8 cellular contexts compared by ENCODE assay signal in the genomic region with DNA sequence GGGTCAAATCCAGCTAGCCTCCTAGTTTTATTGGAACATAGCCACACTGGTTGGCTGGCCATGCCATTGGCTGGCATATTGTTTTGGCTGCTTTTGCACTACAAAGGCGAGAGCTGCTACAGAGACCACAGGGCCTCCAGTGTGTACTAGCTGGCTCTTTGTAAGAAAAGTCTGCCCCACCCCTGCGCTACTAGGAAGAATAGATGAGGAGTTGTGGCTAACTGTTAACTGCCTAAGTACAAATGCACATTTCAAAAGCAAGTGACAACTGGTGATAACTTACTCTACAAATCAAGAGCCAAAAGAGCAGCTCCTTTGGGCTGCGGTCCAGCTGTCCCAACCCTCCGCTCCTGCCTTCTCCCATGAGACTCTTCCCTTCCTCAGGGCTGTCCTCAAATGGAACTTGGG.
A peak's percentile ranks its signal among the peaks of the same experiment; 100 is the strongest.
DNase-seq lines count a peak whose midpoint lies in the region; ATAC-seq lines count a peak whose summit lies in the region.

No MANE protein-coding gene starts in this region.

- H3K27me3 ChIP-seq in iPS-20b (ENCODE audit: insufficient read depth, low read length) (no peaks in the 10 kb centered on the region), MG63 (no peaks in the 10 kb centered on the region)

- peak overlapping the region; percentile 97 for H3K4me3 Mint-ChIP-seq in activated T-helper 17 cell treated with anti-CD3 and anti-CD28 coated beads, Interleukin-2, amount 50 U/mL, for 72 hours
- H3K4me3 Mint-ChIP-seq in stimulated activated naive B cell treated with anti-CD40 and anti-IgM and Interleukin-4, amounts not matched to agents 10 μg/mL and 1 μg/mL and 100 μg/mL, for 72 hours = peak overlapping the region; percentile 45 to 58

- peak; percentile 5 to 63 for DNase-seq in NCI-H446 (lab: John Stamatoyannopoulos, UW)
- DNase-seq in stimulated activated naive B cell treated with anti-CD40 and anti-IgM and Interleukin-4, amounts not matched to agents 10 μg/mL and 1 μg/mL and 100 μg/mL, for 72 hours = no peak
- DNase-seq in SW 1271 (lab: John Stamatoyannopoulos, UW) = no peak
- DNase-seq in MG63 = no peak
- no peak for DNase-seq in NCI-H524 treated with DMSO at 0.1 percent for 48 hours (lab: John Stamatoyannopoulos, UW)

- H3K4me3 ChIP-seq in iPS-20b (ENCODE audit: low read length) = peak overlapping the region; percentile 14
- no peak overlapping the region for H3K4me3 ChIP-seq in MG63

- ATAC-seq in activated T-helper 17 cell treated with anti-CD3 and anti-CD28 coated beads, Interleukin-2, amount 50 U/mL, for 72 hours (replicated peaks) = peak; percentile 55
- ATAC-seq in stimulated activated naive B cell treated with anti-CD40 and anti-IgM and Interleukin-4, amounts not matched to agents 10 μg/mL and 1 μg/mL and 100 μg/mL, for 72 hours (replicated peaks) = peak; percentile 50 to 52
- no peak for ATAC-seq in HG02981 (IDR thresholded peaks at IDR 0.05; ENCODE audit: unreplicated experiment)

- no peaks in the 10 kb centered on the region for H3K9me3 ChIP-seq in iPS-20b (ENCODE audit: insufficient read depth, low read depth, low read length)
- no peaks in the 10 kb centered on the region for H3K9me3 ChIP-seq in MG63

- no peaks in the 10 kb centered on the region for H3K9me3 Mint-ChIP-seq in activated T-helper 17 cell treated with anti-CD3 and anti-CD28 coated beads, Interleukin-2, amount 50 U/mL, for 72 hours
- no peaks in the 10 kb centered on the region for H3K9me3 Mint-ChIP-seq in stimulated activated naive B cell treated with anti-CD40 and anti-IgM and Interleukin-4, amounts not matched to agents 10 μg/mL and 1 μg/mL and 100 μg/mL, for 72 hours

- H3K27me3 Mint-ChIP-seq in activated T-helper 17 cell treated with anti-CD3 and anti-CD28 coated beads, Interleukin-2, amount 50 U/mL, for 72 hours = no peaks in the 10 kb centered on the region
- no peaks in the 10 kb centered on the region for H3K27me3 Mint-ChIP-seq in stimulated activated naive B cell treated with anti-CD40 and anti-IgM and Interleukin-4, amounts not matched to agents 10 μg/mL and 1 μg/mL and 100 μg/mL, for 72 hours

- peaks cover 56% of the 10 kb centered on the region for H3K4me1 ChIP-seq in iPS-20b (ENCODE audit: insufficient read depth, low read length)

- peak overlapping the region; percentile 96 for H3K27ac Mint-ChIP-seq in activated T-helper 17 cell treated with anti-CD3 and anti-CD28 coated beads, Interleukin-2, amount 50 U/mL, for 72 hours
- H3K27ac Mint-ChIP-seq in stimulated activated naive B cell treated with anti-CD40 and anti-IgM and Interleukin-4, amounts not matched to agents 10 μg/mL and 1 μg/mL and 100 μg/mL, for 72 hours = peak overlapping the region; percentile 40

- H3K36me3 ChIP-seq in iPS-20b (ENCODE audit: insufficient read depth, low read depth, low read length) = no peaks in the 10 kb centered on the region
- H3K36me3 ChIP-seq in MG63 = no peaks in the 10 kb centered on the region

- peaks cover 79% of the 10 kb centered on the region for H3K36me3 Mint-ChIP-seq in activated T-helper 17 cell treated with anti-CD3 and anti-CD28 coated beads, Interleukin-2, amount 50 U/mL, for 72 hours (ENCODE audit: low read depth)
- peaks cover 11% of the 10 kb centered on the region in 2 donors for H3K36me3 Mint-ChIP-seq in stimulated activated naive B cell treated with anti-CD40 and anti-IgM and Interleukin-4, amounts not matched to agents 10 μg/mL and 1 μg/mL and 100 μg/mL, for 72 hours

- H3K9ac ChIP-seq in iPS-20b (ENCODE audit: low read depth, low read length) = no peak overlapping the region

- no peak overlapping the region for H3K27ac ChIP-seq in iPS-20b (ENCODE audit: low read length)

- peaks cover 61% of the 10 kb centered on the region for H3K4me1 Mint-ChIP-seq in activated T-helper 17 cell treated with anti-CD3 and anti-CD28 coated beads, Interleukin-2, amount 50 U/mL, for 72 hours
- H3K4me1 Mint-ChIP-seq in stimulated activated naive B cell treated with anti-CD40 and anti-IgM and Interleukin-4, amounts not matched to agents 10 μg/mL and 1 μg/mL and 100 μg/mL, for 72 hours = peaks cover 24 to 64% of the 10 kb centered on the region in 2 donors

Comparison
In these comparisons a context has a peak if more than half of its experiments do, and no peak if none do; other contexts are left out.
1. DNase-seq: peak in NCI-H446 (2 of 2); none in stimulated activated naive B cell treated with anti-CD40 and anti-IgM and Interleukin-4, amounts not matched to agents 10 μg/mL and 1 μg/mL and 100 μg/mL, for 72 hours (single experiment), SW 1271 (0 of 2), MG63 (single experiment) and NCI-H524 treated with DMSO at 0.1 percent for 48 hours (single experiment).